ENCODE assay signal across 13 cellular contexts in the genomic region with DNA sequence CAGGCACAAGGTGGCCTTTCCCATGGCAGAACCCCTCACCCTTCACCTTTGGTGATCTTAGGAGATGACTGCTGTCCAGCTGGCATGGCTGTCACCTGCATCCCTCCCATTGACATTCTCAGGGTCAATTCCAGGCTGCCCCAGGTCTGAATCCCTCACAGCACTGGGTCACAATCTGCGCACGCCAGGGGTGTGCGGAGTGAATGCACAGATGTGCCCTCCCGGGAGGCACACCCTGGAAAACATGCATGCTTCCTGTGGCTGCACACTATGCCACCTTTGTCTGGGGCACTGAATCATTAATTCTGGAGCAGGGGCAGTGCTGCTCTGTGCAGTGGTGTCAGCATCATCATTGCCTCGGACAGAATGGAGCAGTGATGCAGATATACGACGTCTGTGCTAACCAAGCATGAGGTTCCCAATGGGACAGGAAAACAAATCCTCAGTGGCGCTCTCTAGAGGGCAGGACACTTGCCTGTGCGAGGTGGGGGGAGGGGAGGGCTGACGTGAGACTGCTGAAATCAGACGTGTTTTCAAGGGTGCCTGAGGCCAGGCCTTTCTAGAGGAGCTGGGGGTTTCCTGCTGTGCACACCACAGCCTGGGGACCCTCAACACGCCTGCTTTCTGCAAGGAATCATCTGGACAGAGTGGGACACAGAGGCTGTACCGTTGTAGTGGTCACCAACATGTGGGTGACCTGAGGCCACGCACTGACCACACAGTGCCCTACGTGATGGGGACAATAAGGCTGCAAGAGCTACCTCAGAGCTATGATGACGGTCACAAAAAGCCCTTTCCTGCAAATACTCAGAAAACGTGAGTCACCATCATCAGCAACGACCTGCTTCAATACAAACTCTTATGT.
DNase-seq lines count a peak whose midpoint lies in the region; ATAC-seq and TF ChIP-seq lines count a peak whose summit lies in the region.
"Had no signal": no experiment of that assay in that cellular context is flagged by ENCODE, and none has a peak within 500 bp of the region (broad histone marks: within the 10 kb centered on the region; RNA-seq: fewer than 3 reads in every experiment).

No MANE protein-coding gene starts in this region.

- DNase-seq in activated gamma-delta T cell treated with anti-CD3 and anti-CD28 coated beads, Interleukin-2, amount 50 U/mL, for 16 hours (ENCODE audit: low read depth) = peak; percentile 30
- DNase-seq in activated gamma-delta T cell (lab: John Stamatoyannopoulos, UW) = no peak
- DNase-seq in NCI-H774 (lab: John Stamatoyannopoulos, UW) = peak; percentile 50
- DNase-seq in stomach = peak; percentile 25
- DNase-seq in KBM-7 = no peak
- no peak for DNase-seq in foreskin fibroblast
- DNase-seq: activated naive CD8-positive, alpha-beta T cell treated with anti-CD3 and anti-CD28 coated beads, Interleukin-2, amount 10 ng/mL, durations not matched to agents 7 days and 5 days; C1 segment of cervical spinal cord; effector CD8-positive, alpha-beta T cell; NCI-H2171 had no signal

- H3K27ac ChIP-seq in cingulate gyrus (ENCODE audit: low read depth, low read length) (peak overlapping the region; percentile 76), stomach (peak overlapping the region in 1 of 5 donors; percentile 66)

- in situ Hi-C loops in KBM-7 (cut with MboI; ENCODE audit: low pct_unique_long_range_greater_than_20kb, low sequenced_read_pairs) = no loop called here

- 79 to 87% (median 82%) methylated on average over 17 to 18 of the region's 18 CpGs for WGBS in stomach, 5 donors

- no peaks in the 10 kb centered on the region for H3K27me3 ChIP-seq in stomach

- H3K4me1 ChIP-seq in stomach = peaks cover 19 to 74% (median 48%) of the 10 kb centered on the region in 4 donors

- TF ChIP-seq EP300 in stomach (IDR thresholded peaks at IDR 0.05) = no peak

- no peak for ATAC-seq in HG03159 (IDR thresholded peaks at IDR 0.05; ENCODE audit: unreplicated experiment)

- TF ChIP-seq CTCF in stomach (IDR thresholded peaks at IDR 0.05) (no peak), foreskin fibroblast (IDR thresholded peaks at IDR 0.05; ENCODE audit: low read depth, low read length) (no peak)

- intact Hi-C loops in stomach (cut with DNase I; ENCODE audit: low total_unique reads) = no loop called here

- peaks cover 8 to 51% (median 30%) of the 10 kb centered on the region in 4 donors for H3K36me3 ChIP-seq in stomach
- H3K36me3 ChIP-seq: prostate gland had no signal

- H3K4me3 ChIP-seq in stomach (no peak overlapping the region), foreskin fibroblast (ENCODE audit: low read depth in 1 of 2, low read length in 2 of 2) (no peak overlapping the region)
- H3K4me3 ChIP-seq: prostate gland had no signal

- H3K9me3 ChIP-seq in stomach = no peaks in the 10 kb centered on the region
- H3K9me3 ChIP-seq: prostate gland had no signal

- no peak for TF ChIP-seq POLR2A in stomach (IDR thresholded peaks at IDR 0.05)

Comparison
In these comparisons a context has a peak if more than half of its experiments do, and no peak if none do; other contexts are left out.
1. DNase-seq: peak in activated gamma-delta T cell treated with anti-CD3 and anti-CD28 coated beads, Interleukin-2, amount 50 U/mL, for 16 hours (single experiment), NCI-H774 (single experiment) and stomach (single experiment); none in activated gamma-delta T cell (single experiment), KBM-7 (single experiment) and foreskin fibroblast (0 of 2).